8 cellular contexts compared by ENCODE assay signal in genomic region chr11:8671651-8672062, GRCh38. TPM values are rescaled to one million over a fixed set of nuclear protein-coding genes. Genes with fewer than 3 reads are reported as not detected.
DNase-seq lines count a peak whose midpoint lies in the region; ATAC-seq, FAIRE-seq and TF ChIP-seq lines count a peak whose summit lies in the region.

No MANE protein-coding gene starts in this region.

- H2AFZ ChIP-seq in H9 (ENCODE audit: low read length): no peak overlapping the region

- H3K79me1 ChIP-seq in H9 (ENCODE audit: insufficient read depth, low read depth, low read length, poor library complexity, severe bottlenecking): no peaks in the 10 kb centered on the region

- no peak overlapping the region for H4K91ac ChIP-seq in H9 (ENCODE audit: insufficient read length, low read depth, low read length)

- H3K4me2 ChIP-seq in H9 (ENCODE audit: insufficient read depth, insufficient read length, low read length): peak overlapping the region; percentile 15

- H3K27ac Mint-ChIP-seq in H9: peak overlapping the region; percentile 98 to 99 (median 98)

- peak overlapping the region; percentile 54 for H2BK5ac ChIP-seq in H9 (ENCODE audit: insufficient read length, low read length)

- no peak overlapping the region for H4K8ac ChIP-seq in H9 (replicated peaks; ENCODE audit: insufficient read length, low read depth, low read length)

- no peak overlapping the region for H3K23ac ChIP-seq in H9 (ENCODE audit: insufficient read length, low read depth, low read length)

- no peaks in the 10 kb centered on the region for H4K20me1 ChIP-seq in H9 (ENCODE audit: control insufficient read depth, insufficient read depth, insufficient read length)

- peaks cover 9% of the 10 kb centered on the region; the same call in 1 of the 2 replicates for H3K4me1 ChIP-seq in H9 (ENCODE audit: insufficient read depth, low read length)

- peak overlapping the region; percentile 11 for H3K9ac ChIP-seq in H9 (ENCODE audit: extremely low read depth, insufficient read length, low read length)

- H3K27ac ChIP-seq in H9 (ENCODE audit: insufficient read length, low read depth, low read length): peak overlapping the region; percentile 96

- FAIRE-seq in RCC 7860 (lab: Jason Lieb, UNC): no peak

- peak overlapping the region; percentile 85; the same call in 1 of the 2 replicates for H3K14ac ChIP-seq in H9 (ENCODE audit: insufficient read depth, low read length)

- H3K4me3 Mint-ChIP-seq in H9: peak overlapping the region; percentile 43 to 50

- peak overlapping the region; percentile 80 for H3K18ac ChIP-seq in H9 (ENCODE audit: insufficient read length, low read depth, low read length)

- WGBS in H9 (ENCODE audit: extremely low coverage, insufficient read length, low lambda C conversion rate): no CpG with 5 or more reads among the region's 1 CpG

- no peaks in the 10 kb centered on the region for H3K27me3 Mint-ChIP-seq in H9 (ENCODE audit: low read depth)

- H3K36me3 Mint-ChIP-seq in H9 (ENCODE audit: insufficient read depth in 1 of 3, low read depth in 3 of 3): no peaks in the 10 kb centered on the region

- H3K27me3 ChIP-seq in H9 (ENCODE audit: insufficient read depth, low read length): no peaks in the 10 kb centered on the region

- H3T11ph ChIP-seq in H9 (ENCODE audit: low read length): peak overlapping the region; percentile 82

- H2BK20ac ChIP-seq in H9 (ENCODE audit: low read depth, low read length, poor library complexity, severe bottlenecking): peak overlapping the region; percentile 76

- TF ChIP-seq CTCF in H9 (conservative IDR thresholded peaks at IDR 0.05): no peak

- peak; percentile 50 for DNase-seq in H9
- DNase-seq in RCC 7860 (ENCODE audit: low spot score): peak; percentile 73
- peak; percentile 59 for DNase-seq in glomerular visceral epithelial cell (ENCODE audit: extremely low spot score)
- DNase-seq in sciatic nerve (ENCODE audit: low spot score): no peak
- no peak for DNase-seq in CD1c-positive myeloid dendritic cell (ENCODE audit: extremely low spot score)
- no peak for DNase-seq in NCI-H1048 (lab: John Stamatoyannopoulos, UW)
- DNase-seq in GM03348 (ENCODE audit: low spot score): no peak

- H3K23me2 ChIP-seq in H9 (ENCODE audit: insufficient read length, low read depth, low read length, poor library complexity, severe bottlenecking): no peaks in the 10 kb centered on the region

- no peak overlapping the region for H2AK5ac ChIP-seq in H9 (ENCODE audit: insufficient read length, low read length)

- H3K56ac ChIP-seq in H9 (ENCODE audit: insufficient read length, low read depth, low read length): no peak overlapping the region

- no peak overlapping the region for H4K5ac ChIP-seq in H9 (ENCODE audit: insufficient read length, low read depth, low read length)

- H3K79me2 ChIP-seq in H9 (ENCODE audit: insufficient read depth, low read length): no peaks in the 10 kb centered on the region

- peak; percentile 65 for ATAC-seq in sciatic nerve
- ATAC-seq in GM19328 (IDR thresholded peaks at IDR 0.05; ENCODE audit: unreplicated experiment): no peak

- no peaks in the 10 kb centered on the region for H3K9me3 Mint-ChIP-seq in H9

- intact Hi-C loops in sciatic nerve (cut with DNase I): no loop called here

- H2BK12ac ChIP-seq in H9 (ENCODE audit: insufficient read length, low read depth, low read length): peak overlapping the region; percentile 66

- no peaks in the 10 kb centered on the region for H3K9me3 ChIP-seq in H9 (ENCODE audit: control insufficient read depth, low read depth, low read length)

- H3K4ac ChIP-seq in H9 (ENCODE audit: low read depth, low read length): peak overlapping the region; percentile 12; the same call in 1 of the 2 replicates

- H2BK15ac ChIP-seq in H9 (ENCODE audit: low read depth, low read length): no peak overlapping the region

- peaks cover 32 to 33% of the 10 kb centered on the region in 2 experiments for H3K4me1 Mint-ChIP-seq in H9

- H2BK120ac ChIP-seq in H9 (ENCODE audit: low read depth, low read length, poor library complexity, severe bottlenecking): peak overlapping the region; percentile 51

RNA-seq across cellular contexts. Expression of gene TRIM66, which starts 10.8 kb away (rescaled TPM):
- total RNA-seq in H9 (2021) (2.0 and 2.1 TPM in 2 replicates), sciatic nerve (21.1 TPM)

RNA-seq across cellular contexts. Expression of gene RPL27A, which starts 10.9 kb away (rescaled TPM):
- total RNA-seq in H9 (2021) (1,150 and 1,152 TPM in 2 replicates), sciatic nerve (710 TPM)

Comparison
In these comparisons a context has a peak if more than half of its experiments do, and no peak if none do; other contexts are left out.
1. DNase-seq: peak in H9 (single experiment), RCC 7860 (single experiment) and glomerular visceral epithelial cell (single experiment); none in sciatic nerve (single experiment), CD1c-positive myeloid dendritic cell (single experiment), NCI-H1048 (single experiment) and GM03348 (single experiment).